25 cellular contexts compared by ENCODE assay signal in genomic region chr3:13364602-13365271, GRCh38. TPM values are rescaled to one million over a fixed set of nuclear protein-coding genes. Genes with fewer than 3 reads are reported as not detected.
DNase-seq lines count a peak whose midpoint lies in the region; ATAC-seq, FAIRE-seq and TF ChIP-seq lines count a peak whose summit lies in the region.
"Had no signal": no experiment of that assay in that cellular context is flagged by ENCODE, and none has a peak within 500 bp of the region (broad histone marks: within the 10 kb centered on the region; RNA-seq: fewer than 3 reads in every experiment).

No MANE protein-coding gene starts in this region.

- H3K9me3 Mint-ChIP-seq in T-helper 2 cell treated with Interferon-gamma antibody and Interleukin-4, amounts not matched to agents 5 μg/mL and 100 μg/mL, for 36 hours, result no peaks in the 10 kb centered on the region
- H3K9me3 Mint-ChIP-seq in neural progenitor cell, result no peaks in the 10 kb centered on the region
- H3K9me3 Mint-ChIP-seq: CD8-positive, alpha-beta T cell had no signal

- H3K79me1 ChIP-seq in IMR-90 (ENCODE audit: low read depth in 1 of 2, low read length in 2 of 2) (no peaks in the 10 kb centered on the region), H1 (ENCODE audit: low read depth, low read length) (peaks cover 4% of the 10 kb centered on the region; the same call in 1 of the 2 replicates)

- no peaks in the 10 kb centered on the region; the same call in 1 of the 2 replicates for H3K9me1 ChIP-seq in IMR-90 (ENCODE audit: insufficient read depth, low read length)

- no peak overlapping the region for H2BK15ac ChIP-seq in IMR-90 (ENCODE audit: low read depth, low read length)
- peak overlapping the region; percentile 94; the same call in 1 of the 2 replicates for H2BK15ac ChIP-seq in H1 (ENCODE audit: low read length)

- no TSS peak for BruUV-seq in IMR-90 (replicated peaks; lab: Mats Ljungman, UMichigan)

- H3K23me2 ChIP-seq in H1 (ENCODE audit: low read depth, low read length), result no peaks in the 10 kb centered on the region

- no peak overlapping the region for H4K8ac ChIP-seq in IMR-90 (ENCODE audit: low read depth in 2 of 2, low read length in 2 of 2)
- H4K8ac ChIP-seq in H1 (ENCODE audit: extremely low read depth, insufficient read depth, low read length), result 0 out of 2 replicates have a peak overlapping the region, but pooled peaks have one; percentile 7

- no peak overlapping the region for H2AFZ ChIP-seq in IMR-90 (replicated peaks; ENCODE audit: low read length, poor library complexity)
- H2AFZ ChIP-seq in H1 (ENCODE audit: low read length), result no peak overlapping the region
- H2AFZ ChIP-seq in neural progenitor cell (replicated peaks), result no peak overlapping the region

- no peak overlapping the region for H4K5ac ChIP-seq in IMR-90 (ENCODE audit: low read depth, low read length)
- no peak overlapping the region for H4K5ac ChIP-seq in H1 (ENCODE audit: insufficient read length, low read depth, low read length)

- in situ Hi-C loops in IMR-90 (cut with MboI; ENCODE audit: low sequenced_read_pairs) (no loop called here), GM13977 (cut with MboI; ENCODE audit: low pct_unique_long_range_greater_than_20kb, low sequenced_read_pairs, unreplicated experiment) (no loop called here)

- H3K27ac ChIP-seq in IMR-90 (ENCODE audit: insufficient read depth, low read length) (no peak overlapping the region), H1 (ENCODE audit: low read depth, low read length) (peak overlapping the region; percentile 63; the same call in 1 of the 2 replicates), neural progenitor cell (no peak overlapping the region)
- H3K27ac ChIP-seq: 22Rv1, esophagus muscularis mucosa, gastrocnemius medialis, right atrium auricular region had no signal

- no peaks in the 10 kb centered on the region for H3K79me2 ChIP-seq in H1 (ENCODE audit: control insufficient read depth in 1 of 2, insufficient read depth in 2 of 2, low read length in 2 of 2)
- H3K79me2 ChIP-seq in neural progenitor cell (ENCODE audit: low read depth), result no peaks in the 10 kb centered on the region

- H3K9ac ChIP-seq in IMR-90 (ENCODE audit: low read depth, low read length) (no peak overlapping the region), H1 (replicated peaks in 1 of 4; ENCODE audit: extremely low read depth in 1 of 4, low read depth in 3 of 4, low read length in 3 of 4) (peak overlapping the region in 1 of 4 experiments; percentile 29; a peak in 2 of 7 replicates), neural progenitor cell (no peak overlapping the region)
- H3K9ac ChIP-seq: SK-N-SH had no signal

- no peak overlapping the region for H3K18ac ChIP-seq in IMR-90 (ENCODE audit: low read depth, low read length)
- peak overlapping the region; percentile 93 for H3K18ac ChIP-seq in H1 (ENCODE audit: extremely low read depth, low read length)

- H2AK5ac ChIP-seq in IMR-90 (ENCODE audit: low read depth, low read length) (no peak overlapping the region), H1 (ENCODE audit: low read depth, low read length) (peak overlapping the region; percentile 89; the same call in 1 of the 2 replicates)

- no peaks in the 10 kb centered on the region for H3K4me1 Mint-ChIP-seq in T-helper 2 cell treated with Interferon-gamma antibody and Interleukin-4, amounts not matched to agents 5 μg/mL and 100 μg/mL, for 36 hours (ENCODE audit: low read depth)
- H3K4me1 Mint-ChIP-seq in neural progenitor cell, result peaks cover 10% of the 10 kb centered on the region

- TF ChIP-seq POLR2A in IMR-90 (IDR thresholded peaks at IDR 0.05; ENCODE audit: low read depth, low read length) (no peak), H1 (IDR thresholded peaks at IDR 0.05; ENCODE audit: control extremely low read depth in 1 of 2, low read depth in 2 of 2, low read length in 2 of 2) (no peak)

- H2BK12ac ChIP-seq in H1 (ENCODE audit: low read depth, low read length), result peak overlapping the region; percentile 99

- H3K27me3 ChIP-seq in IMR-90 (ENCODE audit: control insufficient read depth, insufficient read depth, low read length), result peaks cover 12% of the 10 kb centered on the region; the same call in 1 of the 2 replicates
- no peaks in the 10 kb centered on the region; a peak in 1 of 7 replicates for H3K27me3 ChIP-seq in H1 (replicated peaks in 1 of 4; ENCODE audit: control insufficient read depth in 3 of 4, extremely low read depth in 1 of 4, insufficient read depth in 3 of 4, low read length in 3 of 4)
- no peaks in the 10 kb centered on the region for H3K27me3 ChIP-seq in neural progenitor cell
- H3K27me3 ChIP-seq: esophagus muscularis mucosa, gastrocnemius medialis, right atrium auricular region had no signal

- TF ChIP-seq RAD21 in IMR-90 (IDR thresholded peaks at IDR 0.05; ENCODE audit: low read length) (no peak), H1 (IDR thresholded peaks at IDR 0.05 in 1 of 2, conservative IDR thresholded peaks at IDR 0.05 in 1 of 2; ENCODE audit: low read depth in 2 of 2, low read length in 2 of 2) (peak in 1 of 2 experiments; percentile 16; a peak in 1 of 4 replicates)

- H3K4me2 ChIP-seq in IMR-90 (ENCODE audit: low read depth, low read length) (no peak overlapping the region), H1 (ENCODE audit: insufficient read depth in 1 of 2, low read depth in 2 of 2, low read length in 2 of 2) (peak overlapping the region; percentile 54 to 75), neural progenitor cell (no peak overlapping the region)
- H3K4me2 ChIP-seq: SK-N-SH had no signal

- H3K36me3 ChIP-seq in IMR-90 (ENCODE audit: control insufficient read depth, insufficient read depth, low read length) (no peaks in the 10 kb centered on the region), H1 (ENCODE audit: control insufficient read depth in 2 of 4, insufficient read depth in 4 of 4, low read length in 3 of 4) (peaks cover 7 to 22% (median 12%) of the 10 kb centered on the region in 4 experiments; a peak in 6 of 8 replicates), neural progenitor cell (no peaks in the 10 kb centered on the region)
- H3K36me3 ChIP-seq: gastrocnemius medialis, right atrium auricular region had no signal

- H2BK120ac ChIP-seq in IMR-90 (ENCODE audit: low read depth, low read length) (no peak overlapping the region), H1 (replicated peaks; ENCODE audit: low read depth, low read length) (no peak overlapping the region)

- no CpG with 5 or more reads among the region's 12 CpGs for WGBS in IMR-90 (ENCODE audit: extremely low coverage in 2 of 2, insufficient read length in 1 of 2), 2 experiments
- WGBS in H1 (ENCODE audit: extremely low coverage in 1 of 2, insufficient coverage in 1 of 2, insufficient read length in 1 of 2, insufficient replicate concordance in 2 of 2, low coverage in 1 of 2, low lambda C conversion rate in 2 of 2, missing lambda C conversion rate in 1 of 2), 2 experiments, result 86% methylated on average over 11 of the region's 12 CpGs; no CpG with 5 or more reads in 1 of the 2 experiments

- no peak overlapping the region for H2BK20ac ChIP-seq in IMR-90 (ENCODE audit: low read depth, low read length)
- peak overlapping the region; percentile 63; the same call in 1 of the 2 replicates for H2BK20ac ChIP-seq in H1 (ENCODE audit: low read length)

- H2AK9ac ChIP-seq in IMR-90 (replicated peaks; ENCODE audit: low read depth, low read length, poor library complexity), result no peak overlapping the region

- DNase-seq in T-helper 2 cell treated with Interferon-gamma antibody and Interleukin-4, amounts not matched to agents 5 μg/mL and 100 μg/mL, for 36 hours (ENCODE audit: low spot score), result no peak
- no peak for DNase-seq in T-helper 2 cell
- peak; percentile 41 for DNase-seq in IMR-90
- DNase-seq in H1 (ENCODE audit: low read depth in 1 of 2, low spot score in 2 of 2), result no peak
- DNase-seq in neural progenitor cell (ENCODE audit: low spot score), result no peak
- no peak for DNase-seq in GM13977 (ENCODE audit: low spot score)
- DNase-seq: activated CD4-positive, alpha-beta T cell treated with anti-CD3 and anti-CD28 coated beads, Interleukin-2, amount 50 U/mL, for 48 hours; activated naive CD4-positive, alpha-beta T cell; activated T-cell treated with anti-CD3 and anti-CD28 coated beads for 4 hours; AML-193; CD8-positive, alpha-beta T cell; effector CD8-positive, alpha-beta T cell; gastrocnemius medialis; NCI-H1417; NCI-H510A treated with DMSO at 0.1 percent for 48 hours; RPMI8226; SK-N-SH; stimulated activated CD4-positive, alpha-beta T cell treated with anti-CD3 and anti-CD28 coated beads, Interleukin-15, amount 100 ng/mL, for 24 hours; trophoblast cell had no signal

- no peaks in the 10 kb centered on the region for H3K27me3 Mint-ChIP-seq in T-helper 2 cell treated with Interferon-gamma antibody and Interleukin-4, amounts not matched to agents 5 μg/mL and 100 μg/mL, for 36 hours (ENCODE audit: low read depth)
- peaks cover 4% of the 10 kb centered on the region for H3K27me3 Mint-ChIP-seq in neural progenitor cell (ENCODE audit: insufficient read depth, low read depth)

- intact Hi-C loops in IMR-90 (cut with micrococcal nuclease), result no loop called here

- no peak overlapping the region for H3K4me3 Mint-ChIP-seq in T-helper 2 cell treated with Interferon-gamma antibody and Interleukin-4, amounts not matched to agents 5 μg/mL and 100 μg/mL, for 36 hours
- H3K4me3 Mint-ChIP-seq in neural progenitor cell, result no peak overlapping the region
- H3K4me3 Mint-ChIP-seq: CD8-positive, alpha-beta T cell had no signal

- H4K91ac ChIP-seq in IMR-90 (ENCODE audit: insufficient read depth, low read depth, low read length), result no peak overlapping the region
- H4K91ac ChIP-seq in H1 (replicated peaks; ENCODE audit: insufficient read length, low read length), result peak overlapping the region; percentile 53

- H3K23ac ChIP-seq in IMR-90 (ENCODE audit: low read depth, low read length) (no peak overlapping the region), H1 (ENCODE audit: insufficient read length) (no peak overlapping the region)

- H3K36me3 Mint-ChIP-seq in T-helper 2 cell treated with Interferon-gamma antibody and Interleukin-4, amounts not matched to agents 5 μg/mL and 100 μg/mL, for 36 hours (ENCODE audit: low read depth), result peaks cover 65% of the 10 kb centered on the region
- peaks cover 35% of the 10 kb centered on the region for H3K36me3 Mint-ChIP-seq in neural progenitor cell

- CTCF ChIA-PET in IMR-90 (lab: Yijun Ruan, JAX), result no interaction called here
- CTCF ChIA-PET in H1 (lab: Charles Lee; ENCODE audit: partially characterized antibody), result interaction anchor here (0.7 to 7.5 kb wide), 25 partner anchors 8 to 346 kb away, joined by 3 to 99 read pairs (median 4); no protein-coding TSS in a partner anchor

- peak overlapping the region; percentile 45 for H3K27ac Mint-ChIP-seq in T-helper 2 cell treated with Interferon-gamma antibody and Interleukin-4, amounts not matched to agents 5 μg/mL and 100 μg/mL, for 36 hours
- no peak overlapping the region for H3K27ac Mint-ChIP-seq in neural progenitor cell

- H3K56ac ChIP-seq in IMR-90 (ENCODE audit: extremely low read depth, insufficient read depth, low read length) (no peak overlapping the region), H1 (replicated peaks; ENCODE audit: insufficient read length, low read depth, low read length) (no peak overlapping the region)

- H3K9me3 ChIP-seq in IMR-90 (ENCODE audit: control insufficient read depth, insufficient read depth, low read length) (no peaks in the 10 kb centered on the region), H1 (ENCODE audit: insufficient read depth in 2 of 2, low read depth in 1 of 2, low read length in 1 of 2) (no peaks in the 10 kb centered on the region), neural progenitor cell (ENCODE audit: low read depth) (no peaks in the 10 kb centered on the region)
- H3K9me3 ChIP-seq: esophagus muscularis mucosa, gastrocnemius medialis, right atrium auricular region, SK-N-SH had no signal

- H3F3A ChIP-seq in neural progenitor cell (ENCODE audit: low read depth), result no peaks in the 10 kb centered on the region

- POLR2A ChIA-PET in IMR-90 (lab: Charles Lee; ENCODE audit: unreplicated experiment) (no interaction called here), H1 (lab: Charles Lee; ENCODE audit: partially characterized antibody) (interaction anchor here (1.1 to 2.6 kb wide), 6 partner anchors 7 to 56 kb away, joined by 3 to 20 read pairs (median 4); partner anchors contain the start of gene NUP210)

- H3K4ac ChIP-seq in IMR-90 (ENCODE audit: low read depth, low read length) (no peak overlapping the region), H1 (replicated peaks; ENCODE audit: insufficient read length, low read depth, low read length) (no peak overlapping the region)

- no peak for FAIRE-seq in H1 (lab: Jason Lieb, UNC)
- FAIRE-seq: GM12891 had no signal

- H3K4me1 ChIP-seq in IMR-90 (ENCODE audit: control insufficient read depth, insufficient read depth, low read length) (peaks cover 2% of the 10 kb centered on the region; the same call in 1 of the 2 replicates), H1 (replicated peaks in 1 of 4; ENCODE audit: control insufficient read depth in 3 of 4, insufficient read depth in 4 of 4, low read length in 3 of 4) (peaks cover 8 to 16% (median 14%) of the 10 kb centered on the region in 4 experiments), neural progenitor cell (no peaks in the 10 kb centered on the region)
- H3K4me1 ChIP-seq: esophagus muscularis mucosa, gastrocnemius medialis, right atrium auricular region had no signal

- TF ChIP-seq CTCF in IMR-90 (conservative IDR thresholded peaks at IDR 0.05; ENCODE audit: low read depth, low read length), result no peak
- peak in 1 of 3 experiments; percentile 14; a peak in 1 of 4 replicates for TF ChIP-seq CTCF in H1 (IDR thresholded peaks at IDR 0.05; ENCODE audit: control extremely low read depth in 1 of 3, insufficient read depth in 1 of 3, low read depth in 1 of 3, low read length in 3 of 3)
- peak; percentile 11 for TF ChIP-seq CTCF in neural progenitor cell (IDR thresholded peaks at IDR 0.05)
- TF ChIP-seq CTCF in GM13977 (IDR thresholded peaks at IDR 0.05; ENCODE audit: extremely low read depth, insufficient read depth, missing control alignments), result no peak

- H3K14ac ChIP-seq in IMR-90 (replicated peaks; ENCODE audit: low read depth, low read length) (no peak overlapping the region), H1 (ENCODE audit: insufficient read length) (no peak overlapping the region)

- no peak for TF ChIP-seq EP300 in H1 (IDR thresholded peaks at IDR 0.05; ENCODE audit: borderline replicate concordance in 1 of 2, low read depth in 2 of 2, low read length in 2 of 2)

- H3K4me3 ChIP-seq in IMR-90 (ENCODE audit: insufficient read depth, low read depth, low read length) (no peak overlapping the region), H1 (ENCODE audit: extremely low read depth in 1 of 4, insufficient read depth in 2 of 4, low read depth in 3 of 4, low read length in 4 of 4) (no peak overlapping the region), neural progenitor cell (no peak overlapping the region)
- H3K4me3 ChIP-seq: esophagus muscularis mucosa, gastrocnemius medialis, right atrium auricular region had no signal

- ATAC-seq in IMR-90 (ENCODE audit: low read depth) (peak; percentile 75), HG03469 (IDR thresholded peaks at IDR 0.05; ENCODE audit: unreplicated experiment) (no peak), HG02981 (IDR thresholded peaks at IDR 0.05; ENCODE audit: unreplicated experiment) (no peak)
- ATAC-seq: CD8-positive, alpha-beta T cell; gastrocnemius medialis had no signal

- dilution Hi-C loops in IMR-90 (cut with HindIII; ENCODE audit: low sequenced_read_pairs, unreplicated experiment), result no loop called here

- no peak overlapping the region for H2BK5ac ChIP-seq in IMR-90 (ENCODE audit: low read depth, low read length, poor library complexity, severe bottlenecking)
- peak overlapping the region; percentile 98 for H2BK5ac ChIP-seq in H1 (ENCODE audit: low read depth, low read length)

- H4K20me1 ChIP-seq in IMR-90 (ENCODE audit: insufficient read depth, low read length) (no peaks in the 10 kb centered on the region), H1 (replicated peaks in 1 of 2; ENCODE audit: control insufficient read depth in 1 of 2, insufficient read depth in 2 of 2, low read length in 2 of 2) (peaks cover 0 to 5% of the 10 kb centered on the region in 2 experiments), neural progenitor cell (ENCODE audit: low read depth) (no peaks in the 10 kb centered on the region)

RNA-seq across cellular contexts. Expression of gene NUP210, which starts 55.4 kb away (rescaled TPM):
- total RNA-seq in IMR-90 (2012; rRNA removed), result under 0.01 TPM in 1 of 2 replicates, not detected in the other
- polyA plus RNA-seq in IMR-90 (2012; rRNA removed), result 0.03 and 0.04 TPM in 2 replicates
- polyA plus RNA-seq in IMR-90 (2012; cell fraction: cytosol; rRNA removed), result 0.03 and 0.04 TPM in 2 replicates
- polyA plus RNA-seq in IMR-90 (2012; cell fraction: nucleus; rRNA removed; ENCODE audit: low replicate concordance), result 0.03 and 0.17 TPM in 2 replicates
- 53.4 and 53.7 TPM in 2 replicates for total RNA-seq in H1 (2021; fragmentation: NEBNext Ultra II Directional; extraction: Animal tissue kit (Norgen Biotek cat#: 25700))
- polyA plus RNA-seq in H1 (2011; rRNA removed), result 51.0 and 55.0 TPM in 2 replicates
- polyA plus RNA-seq in H1 (2011; cell fraction: cytosol; rRNA removed), result 22.7 TPM
- 90.7 TPM for polyA plus RNA-seq in H1 (2011; cell fraction: nucleus; rRNA removed)
- polyA plus RNA-seq in H1 (2012, experiment 1 of 2), result 30.8 to 56.3 TPM (median 45.4 TPM) in 4 replicates
- polyA plus RNA-seq in H1 (2012, experiment 2 of 2), result 30.0 TPM
- 84.7 TPM for polyA plus RNA-seq in H1 (2013, experiment 1 of 2)
- polyA plus RNA-seq in H1 (2013, experiment 2 of 2), result 65.1 TPM
- polyA minus RNA-seq in H1 (2011; rRNA and poly(A)+ RNA removed), result 49.2 and 89.2 TPM in 2 replicates
- polyA minus RNA-seq in H1 (2011; cell fraction: cytosol; rRNA and poly(A)+ RNA removed), result 32.7 TPM
- polyA minus RNA-seq in H1 (2011; cell fraction: nucleus; rRNA and poly(A)+ RNA removed), result 52.7 TPM
- 37.1 and 78.9 TPM in 2 replicates for total RNA-seq in neural progenitor cell (ENCODE audit: low replicate concordance)

Comparison
In these comparisons a context has a peak if more than half of its experiments do, and no peak if none do; other contexts are left out.
1. H3K4me2 ChIP-seq: peak in H1 (2 of 2); none in IMR-90 (single experiment) and neural progenitor cell (single experiment).
2. RNA of gene NUP210, which starts 55.4 kb away (total RNA-seq): 53.4 to 53.7 TPM in H1 and 37.1 to 78.9 TPM in neural progenitor cell; under 0.01 TPM in IMR-90; every median in the first group is over 10 times any median in the second.